ENCODE assay signal across 1 cellular context in the genomic region with DNA sequence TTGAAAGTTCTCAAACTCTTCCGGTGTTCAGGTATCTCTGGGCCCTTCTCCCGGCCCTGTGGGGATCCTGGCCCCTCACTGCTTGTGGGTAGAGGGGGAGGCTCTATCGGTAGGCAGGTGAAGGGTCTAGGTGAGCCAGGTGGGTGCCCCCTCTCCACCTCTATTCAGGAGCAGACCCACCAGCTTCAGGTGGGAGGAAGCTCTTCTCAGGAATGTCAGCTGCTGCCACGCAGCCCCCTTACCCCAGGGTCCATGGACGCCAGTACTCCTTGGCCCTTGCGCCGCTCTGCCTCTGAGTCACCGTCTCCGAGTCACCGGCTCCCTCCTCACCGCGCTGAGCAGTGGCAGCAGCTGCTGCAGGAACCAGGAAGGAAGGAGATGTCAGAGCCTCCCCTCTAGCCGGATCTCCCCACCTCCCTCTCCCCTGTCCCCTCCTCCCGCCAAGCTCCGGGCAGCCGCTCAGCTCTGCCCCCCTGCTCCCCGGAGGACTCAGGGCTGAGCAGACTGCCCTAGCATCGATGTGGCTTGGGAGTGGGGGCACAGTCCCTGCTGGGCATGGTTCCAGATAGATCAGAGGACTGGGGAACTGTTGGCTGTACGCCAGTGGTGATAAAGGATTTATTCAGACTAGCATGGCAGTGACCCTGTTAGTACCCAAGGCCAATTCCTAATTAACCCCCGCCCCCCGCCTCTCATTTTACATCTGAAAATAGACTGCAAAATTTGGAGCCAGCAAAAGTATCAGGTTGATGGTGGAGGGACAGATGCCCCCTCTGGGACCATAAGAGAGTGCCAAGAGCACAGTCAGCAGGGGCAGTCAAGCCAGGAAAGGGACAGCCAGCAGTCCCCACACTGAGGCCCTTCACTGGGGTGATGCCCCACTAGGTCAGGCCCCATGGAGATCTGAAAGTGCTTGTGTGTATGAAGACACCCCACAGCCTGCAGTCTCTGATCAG.
TF ChIP-seq lines count a peak whose summit lies in the region.

A gene with protein sequence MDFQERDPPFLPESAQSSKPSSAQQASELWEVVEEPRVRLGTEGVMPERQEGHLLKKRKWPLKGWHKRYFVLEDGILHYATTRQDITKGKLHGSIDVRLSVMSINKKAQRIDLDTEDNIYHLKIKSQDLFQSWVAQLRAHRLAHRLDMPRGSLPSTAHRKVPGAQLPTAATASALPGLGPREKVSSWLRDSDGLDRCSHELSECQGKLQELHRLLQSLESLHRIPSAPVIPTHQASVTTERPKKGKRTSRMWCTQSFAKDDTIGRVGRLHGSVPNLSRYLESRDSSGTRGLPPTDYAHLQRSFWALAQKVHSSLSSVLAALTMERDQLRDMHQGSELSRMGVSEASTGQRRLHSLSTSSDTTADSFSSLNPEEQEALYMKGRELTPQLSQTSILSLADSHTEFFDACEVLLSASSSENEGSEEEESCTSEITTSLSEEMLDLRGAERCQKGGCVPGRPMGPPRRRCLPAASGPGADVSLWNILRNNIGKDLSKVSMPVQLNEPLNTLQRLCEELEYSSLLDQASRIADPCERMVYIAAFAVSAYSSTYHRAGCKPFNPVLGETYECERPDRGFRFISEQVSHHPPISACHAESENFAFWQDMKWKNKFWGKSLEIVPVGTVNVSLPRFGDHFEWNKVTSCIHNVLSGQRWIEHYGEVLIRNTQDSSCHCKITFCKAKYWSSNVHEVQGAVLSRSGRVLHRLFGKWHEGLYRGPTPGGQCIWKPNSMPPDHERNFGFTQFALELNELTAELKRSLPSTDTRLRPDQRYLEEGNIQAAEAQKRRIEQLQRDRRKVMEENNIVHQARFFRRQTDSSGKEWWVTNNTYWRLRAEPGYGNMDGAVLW (minus strand): TSS at position 371 of the 956 bp plus-strand sequence. CDS start 1,516 bp downstream, outside the sequence.

TF ChIP-seq in HepG2, 621 proteins besides CTCF, POLR2A, EP300 and RAD21 (continues in another document):
- TF ChIP-seq RARA (CRISPR knock-in tag; IDR thresholded peaks at IDR 0.05) (peak; percentile 23; the same call in 1 of the 2 replicates), KLF11 (CRISPR knock-in tag; IDR thresholded peaks at IDR 0.05) (no peak), MTA3 (CRISPR knock-in tag; IDR thresholded peaks at IDR 0.05) (no peak), ZNF383 (CRISPR knock-in tag; IDR thresholded peaks at IDR 0.05; ENCODE audit: borderline replicate concordance) (no peak), REXO4 (CRISPR knock-in tag; IDR thresholded peaks at IDR 0.05; ENCODE audit: borderline replicate concordance) (no peak), ZNF879 (CRISPR knock-in tag; IDR thresholded peaks at IDR 0.05) (no peak), ZFY (CRISPR knock-in tag; IDR thresholded peaks at IDR 0.05) (no peak), ZNF329 (CRISPR knock-in tag; IDR thresholded peaks at IDR 0.05; ENCODE audit: low read depth) (no peak), GPN1 (CRISPR knock-in tag; IDR thresholded peaks at IDR 0.05; ENCODE audit: borderline replicate concordance) (no peak), NPAS2 (CRISPR knock-in tag; IDR thresholded peaks at IDR 0.05; ENCODE audit: borderline replicate concordance) (no peak), IKZF5 (CRISPR knock-in tag; IDR thresholded peaks at IDR 0.05) (peak; percentile 62; the same call in 1 of the 2 replicates), ZNF24 (IDR thresholded peaks at IDR 0.05) (no peak), ZNF687 (CRISPR knock-in tag; IDR thresholded peaks at IDR 0.05) (peak; percentile 83), ZNF740 (CRISPR knock-in tag; IDR thresholded peaks at IDR 0.05) (no peak), RARG (CRISPR knock-in tag; IDR thresholded peaks at IDR 0.05; ENCODE audit: low read depth) (no peak), ZNF619 (CRISPR knock-in tag; IDR thresholded peaks at IDR 0.05) (no peak), TBX2 (CRISPR knock-in tag; IDR thresholded peaks at IDR 0.05; ENCODE audit: borderline replicate concordance) (no peak; the same call in 1 of the 2 replicates), KLF15 (CRISPR knock-in tag; IDR thresholded peaks at IDR 0.05; ENCODE audit: borderline replicate concordance) (no peak; the same call in 1 of the 2 replicates), SIX4 (CRISPR knock-in tag; IDR thresholded peaks at IDR 0.05) (no peak), ATF1 (CRISPR knock-in tag; IDR thresholded peaks at IDR 0.05) (no peak), LCORL (IDR thresholded peaks at IDR 0.05) (no peak), LCORL (CRISPR knock-in tag; IDR thresholded peaks at IDR 0.05) (peak; percentile 70), ZFP1 (CRISPR knock-in tag; IDR thresholded peaks at IDR 0.05) (no peak; the same call in 1 of the 2 replicates), ZFP37 (CRISPR knock-in tag; IDR thresholded peaks at IDR 0.05; ENCODE audit: borderline replicate concordance) (no peak), ZNF737 (CRISPR knock-in tag; IDR thresholded peaks at IDR 0.05; ENCODE audit: borderline replicate concordance) (0 out of 2 replicates have a peak, but pooled peaks have one; percentile 51), ZNF557 (CRISPR knock-in tag; IDR thresholded peaks at IDR 0.05) (no peak)
- TF ChIP-seq, protein P1, sequence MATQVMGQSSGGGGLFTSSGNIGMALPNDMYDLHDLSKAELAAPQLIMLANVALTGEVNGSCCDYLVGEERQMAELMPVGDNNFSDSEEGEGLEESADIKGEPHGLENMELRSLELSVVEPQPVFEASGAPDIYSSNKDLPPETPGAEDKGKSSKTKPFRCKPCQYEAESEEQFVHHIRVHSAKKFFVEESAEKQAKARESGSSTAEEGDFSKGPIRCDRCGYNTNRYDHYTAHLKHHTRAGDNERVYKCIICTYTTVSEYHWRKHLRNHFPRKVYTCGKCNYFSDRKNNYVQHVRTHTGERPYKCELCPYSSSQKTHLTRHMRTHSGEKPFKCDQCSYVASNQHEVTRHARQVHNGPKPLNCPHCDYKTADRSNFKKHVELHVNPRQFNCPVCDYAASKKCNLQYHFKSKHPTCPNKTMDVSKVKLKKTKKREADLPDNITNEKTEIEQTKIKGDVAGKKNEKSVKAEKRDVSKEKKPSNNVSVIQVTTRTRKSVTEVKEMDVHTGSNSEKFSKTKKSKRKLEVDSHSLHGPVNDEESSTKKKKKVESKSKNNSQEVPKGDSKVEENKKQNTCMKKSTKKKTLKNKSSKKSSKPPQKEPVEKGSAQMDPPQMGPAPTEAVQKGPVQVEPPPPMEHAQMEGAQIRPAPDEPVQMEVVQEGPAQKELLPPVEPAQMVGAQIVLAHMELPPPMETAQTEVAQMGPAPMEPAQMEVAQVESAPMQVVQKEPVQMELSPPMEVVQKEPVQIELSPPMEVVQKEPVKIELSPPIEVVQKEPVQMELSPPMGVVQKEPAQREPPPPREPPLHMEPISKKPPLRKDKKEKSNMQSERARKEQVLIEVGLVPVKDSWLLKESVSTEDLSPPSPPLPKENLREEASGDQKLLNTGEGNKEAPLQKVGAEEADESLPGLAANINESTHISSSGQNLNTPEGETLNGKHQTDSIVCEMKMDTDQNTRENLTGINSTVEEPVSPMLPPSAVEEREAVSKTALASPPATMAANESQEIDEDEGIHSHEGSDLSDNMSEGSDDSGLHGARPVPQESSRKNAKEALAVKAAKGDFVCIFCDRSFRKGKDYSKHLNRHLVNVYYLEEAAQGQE (IDR thresholded peaks at IDR 0.05; ENCODE audit: borderline replicate concordance in 1 of 2, low read depth in 1 of 2, low read length in 2 of 2): 0 out of 4 replicates have a peak, but pooled peaks of 1 of the 2 experiments have one; percentile 22
- TF ChIP-seq, protein P2, sequence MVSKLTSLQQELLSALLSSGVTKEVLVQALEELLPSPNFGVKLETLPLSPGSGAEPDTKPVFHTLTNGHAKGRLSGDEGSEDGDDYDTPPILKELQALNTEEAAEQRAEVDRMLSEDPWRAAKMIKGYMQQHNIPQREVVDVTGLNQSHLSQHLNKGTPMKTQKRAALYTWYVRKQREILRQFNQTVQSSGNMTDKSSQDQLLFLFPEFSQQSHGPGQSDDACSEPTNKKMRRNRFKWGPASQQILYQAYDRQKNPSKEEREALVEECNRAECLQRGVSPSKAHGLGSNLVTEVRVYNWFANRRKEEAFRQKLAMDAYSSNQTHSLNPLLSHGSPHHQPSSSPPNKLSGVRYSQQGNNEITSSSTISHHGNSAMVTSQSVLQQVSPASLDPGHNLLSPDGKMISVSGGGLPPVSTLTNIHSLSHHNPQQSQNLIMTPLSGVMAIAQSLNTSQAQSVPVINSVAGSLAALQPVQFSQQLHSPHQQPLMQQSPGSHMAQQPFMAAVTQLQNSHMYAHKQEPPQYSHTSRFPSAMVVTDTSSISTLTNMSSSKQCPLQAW (CRISPR knock-in tag; IDR thresholded peaks at IDR 0.05): peak; percentile 79
- TF ChIP-seq, protein P3, sequence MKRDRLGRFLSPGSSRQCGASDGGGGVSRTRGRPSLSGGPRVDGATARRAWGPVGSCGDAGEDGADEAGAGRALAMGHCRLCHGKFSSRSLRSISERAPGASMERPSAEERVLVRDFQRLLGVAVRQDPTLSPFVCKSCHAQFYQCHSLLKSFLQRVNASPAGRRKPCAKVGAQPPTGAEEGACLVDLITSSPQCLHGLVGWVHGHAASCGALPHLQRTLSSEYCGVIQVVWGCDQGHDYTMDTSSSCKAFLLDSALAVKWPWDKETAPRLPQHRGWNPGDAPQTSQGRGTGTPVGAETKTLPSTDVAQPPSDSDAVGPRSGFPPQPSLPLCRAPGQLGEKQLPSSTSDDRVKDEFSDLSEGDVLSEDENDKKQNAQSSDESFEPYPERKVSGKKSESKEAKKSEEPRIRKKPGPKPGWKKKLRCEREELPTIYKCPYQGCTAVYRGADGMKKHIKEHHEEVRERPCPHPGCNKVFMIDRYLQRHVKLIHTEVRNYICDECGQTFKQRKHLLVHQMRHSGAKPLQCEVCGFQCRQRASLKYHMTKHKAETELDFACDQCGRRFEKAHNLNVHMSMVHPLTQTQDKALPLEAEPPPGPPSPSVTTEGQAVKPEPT (CRISPR knock-in tag; IDR thresholded peaks at IDR 0.05; ENCODE audit: low read depth): no peak
- TF ChIP-seq, protein P4, sequence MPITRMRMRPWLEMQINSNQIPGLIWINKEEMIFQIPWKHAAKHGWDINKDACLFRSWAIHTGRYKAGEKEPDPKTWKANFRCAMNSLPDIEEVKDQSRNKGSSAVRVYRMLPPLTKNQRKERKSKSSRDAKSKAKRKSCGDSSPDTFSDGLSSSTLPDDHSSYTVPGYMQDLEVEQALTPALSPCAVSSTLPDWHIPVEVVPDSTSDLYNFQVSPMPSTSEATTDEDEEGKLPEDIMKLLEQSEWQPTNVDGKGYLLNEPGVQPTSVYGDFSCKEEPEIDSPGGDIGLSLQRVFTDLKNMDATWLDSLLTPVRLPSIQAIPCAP (CRISPR knock-in tag; IDR thresholded peaks at IDR 0.05; ENCODE audit: low read depth): no peak
